Comparison of ENCODE assay signal across 8 cellular contexts in the genomic region with DNA sequence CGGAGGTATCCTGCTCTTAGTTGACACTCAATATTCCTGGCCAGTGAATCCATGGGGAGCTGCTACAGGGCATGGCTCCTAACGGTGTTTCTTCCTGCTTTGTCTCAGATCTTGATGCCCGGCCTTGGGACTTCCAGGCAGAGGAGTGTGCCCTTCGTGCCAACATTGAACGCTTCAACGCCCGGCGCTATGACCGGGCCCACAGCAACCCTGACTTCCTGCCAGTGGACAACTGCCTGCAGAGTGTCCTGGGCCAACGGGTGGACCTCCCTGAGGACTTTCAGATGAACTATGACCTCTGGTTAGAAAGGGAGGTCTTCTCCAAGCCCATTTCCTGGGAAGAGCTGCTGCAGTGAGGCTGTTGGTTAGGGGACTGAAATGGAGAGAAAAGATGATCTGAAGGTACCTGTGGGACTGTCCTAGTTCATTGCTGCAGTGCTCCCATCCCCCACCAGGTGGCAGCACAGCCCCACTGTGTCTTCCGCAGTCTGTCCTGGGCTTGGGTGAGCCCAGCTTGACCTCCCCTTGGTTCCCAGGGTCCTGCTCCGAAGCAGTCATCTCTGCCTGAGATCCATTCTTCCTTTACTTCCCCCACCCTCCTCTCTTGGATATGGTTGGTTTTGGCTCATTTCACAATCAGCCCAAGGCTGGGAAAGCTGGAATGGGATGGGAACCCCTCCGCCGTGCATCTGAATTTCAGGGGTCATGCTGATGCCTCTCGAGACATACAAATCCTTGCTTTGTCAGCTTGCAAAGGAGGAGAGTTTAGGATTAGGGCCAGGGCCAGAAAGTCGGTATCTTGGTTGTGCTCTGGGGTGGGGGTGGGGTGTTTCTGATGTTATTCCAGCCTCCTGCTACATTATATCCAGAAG. TPM values are rescaled to one million over a fixed set of nuclear protein-coding genes. Genes with fewer than 3 reads are reported as not detected.
DNase-seq lines count a peak whose midpoint lies in the region; ATAC-seq and TF ChIP-seq lines count a peak whose summit lies in the region.

No MANE protein-coding gene starts in this region.

- intact Hi-C loops in heart left ventricle (cut with DNase I): loop anchor here (1.0 to 10.0 kb wide), 7 partner anchors 49 to 261 kb away; no protein-coding TSS in a partner anchor
- intact Hi-C loops in sigmoid colon (cut with DNase I): loop anchor here (1.0 kb wide), 1 partner anchor 52 kb away; no protein-coding TSS in a partner anchor

- CTCF ChIA-PET in CD8-positive, alpha-beta memory T cell (lab: Charles Lee): interaction anchor here (0.9 to 3.2 kb wide), 13 partner anchors 9 to 52 kb away, joined by 3 to 17 read pairs (median 4); a partner anchor contains a TSS
- CTCF ChIA-PET in activated naive CD4-positive, alpha-beta T cell treated with anti-CD3 and anti-CD28 coated beads, Interleukin-2, amount 10 ng/mL, durations not matched to agents 7 days and 5 days (lab: Charles Lee): interaction anchor here (0.7 to 5.7 kb wide), 20 partner anchors 9 to 442 kb away, joined by 3 to 57 read pairs (median 6); a partner anchor contains a TSS

- no peak overlapping the region for H3K4me3 ChIP-seq in CD8-positive, alpha-beta memory T cell (ENCODE audit: low read length)
- H3K4me3 ChIP-seq in HFF-Myc (replicated peaks; ENCODE audit: low read depth, low read length) (no peak overlapping the region), heart left ventricle (no peak overlapping the region), sigmoid colon (no peak overlapping the region)

- TF ChIP-seq POLR2A in heart left ventricle (IDR thresholded peaks at IDR 0.05) (no peak), sigmoid colon (IDR thresholded peaks at IDR 0.05) (no peak)

- no peak for TF ChIP-seq EP300 in sigmoid colon (IDR thresholded peaks at IDR 0.05)

- peaks cover 0 to 2% of the 10 kb centered on the region in 2 donors for H3K27me3 Mint-ChIP-seq in CD8-positive, alpha-beta memory T cell
- H3K27me3 Mint-ChIP-seq in activated naive CD4-positive, alpha-beta T cell treated with anti-CD3 and anti-CD28 coated beads, Interleukin-2, amount 10 ng/mL, durations not matched to agents 7 days and 5 days: no peaks in the 10 kb centered on the region

- H3K4me3 Mint-ChIP-seq in CD8-positive, alpha-beta memory T cell: no peak overlapping the region
- H3K4me3 Mint-ChIP-seq in activated naive CD4-positive, alpha-beta T cell treated with anti-CD3 and anti-CD28 coated beads, Interleukin-2, amount 10 ng/mL, durations not matched to agents 7 days and 5 days: no peak overlapping the region

- POLR2A ChIA-PET in CD8-positive, alpha-beta memory T cell (lab: Charles Lee): no interaction called here

- H3K9me3 Mint-ChIP-seq in CD8-positive, alpha-beta memory T cell: no peaks in the 10 kb centered on the region
- no peaks in the 10 kb centered on the region for H3K9me3 Mint-ChIP-seq in activated naive CD4-positive, alpha-beta T cell treated with anti-CD3 and anti-CD28 coated beads, Interleukin-2, amount 10 ng/mL, durations not matched to agents 7 days and 5 days

- peaks cover 0 to 5% (median 1%) of the 10 kb centered on the region in 3 donors for H3K4me1 Mint-ChIP-seq in CD8-positive, alpha-beta memory T cell
- no peaks in the 10 kb centered on the region for H3K4me1 Mint-ChIP-seq in activated naive CD4-positive, alpha-beta T cell treated with anti-CD3 and anti-CD28 coated beads, Interleukin-2, amount 10 ng/mL, durations not matched to agents 7 days and 5 days

- peaks cover 65% of the 10 kb centered on the region for H3K36me3 ChIP-seq in CD8-positive, alpha-beta memory T cell (ENCODE audit: insufficient read depth, low read length)
- peaks cover 5 to 100% (median 99%) of the 10 kb centered on the region in 9 donors for H3K36me3 ChIP-seq in heart left ventricle
- H3K36me3 ChIP-seq in sigmoid colon: peaks cover 20 to 100% (median 49%) of the 10 kb centered on the region in 4 donors

- no peaks in the 10 kb centered on the region for H3K27me3 ChIP-seq in CD8-positive, alpha-beta memory T cell (ENCODE audit: insufficient read depth, low read length, poor library complexity, severe bottlenecking)
- H3K27me3 ChIP-seq in heart left ventricle (no peaks in the 10 kb centered on the region), sigmoid colon (no peaks in the 10 kb centered on the region)

- DNase-seq in CD8-positive, alpha-beta memory T cell: peak; percentile 39 to 70 (median 57)
- DNase-seq in HFF-Myc (ENCODE audit: extremely low read depth, low read depth) (no peak), heart left ventricle (peak; percentile 60 to 78 (median 65)), sigmoid colon (peak; percentile 80)
- peak; percentile 79 for DNase-seq in activated naive CD4-positive, alpha-beta T cell treated with anti-CD3 and anti-CD28 coated beads, Interleukin-2, amount 10 ng/mL, durations not matched to agents 7 days and 5 days

- no peaks in the 10 kb centered on the region for H3K4me1 ChIP-seq in CD8-positive, alpha-beta memory T cell (ENCODE audit: insufficient read depth, low read length)
- H3K4me1 ChIP-seq in heart left ventricle (peaks cover 0 to 30% (median 19%) of the 10 kb centered on the region in 12 donors), sigmoid colon (peaks cover 0 to 42% (median 34%) of the 10 kb centered on the region in 4 donors)

- TF ChIP-seq CTCF in HFF-Myc (IDR thresholded peaks at IDR 0.05; ENCODE audit: low read depth, low read length, missing control alignments): peak; percentile 98
- peak; percentile 93 to 98 (median 96) for TF ChIP-seq CTCF in heart left ventricle (IDR thresholded peaks at IDR 0.05)
- peak; percentile 68 to 98 (median 86) for TF ChIP-seq CTCF in sigmoid colon (IDR thresholded peaks at IDR 0.05)

- peaks cover 13 to 98% (median 21%) of the 10 kb centered on the region in 3 donors for H3K36me3 Mint-ChIP-seq in CD8-positive, alpha-beta memory T cell
- peaks cover 34% of the 10 kb centered on the region for H3K36me3 Mint-ChIP-seq in activated naive CD4-positive, alpha-beta T cell treated with anti-CD3 and anti-CD28 coated beads, Interleukin-2, amount 10 ng/mL, durations not matched to agents 7 days and 5 days

- peak overlapping the region in 4 of 8 donors; percentile 24 to 72 (median 41) for H3K27ac Mint-ChIP-seq in CD8-positive, alpha-beta memory T cell
- no peak overlapping the region for H3K27ac Mint-ChIP-seq in activated naive CD4-positive, alpha-beta T cell treated with anti-CD3 and anti-CD28 coated beads, Interleukin-2, amount 10 ng/mL, durations not matched to agents 7 days and 5 days

- ATAC-seq in SK-N-SH treated with all-trans-retinoic acid at 6 μM for 48 hours (peak; percentile 42), heart left ventricle (peak; percentile 49 to 75 (median 72)), HG02588 (IDR thresholded peaks at IDR 0.05; ENCODE audit: unreplicated experiment) (no peak), GM18520 (IDR thresholded peaks at IDR 0.05; ENCODE audit: unreplicated experiment) (no peak)

- 56 to 71% (median 62%) methylated on average over 16 of the region's 16 CpGs for WGBS in heart left ventricle, 4 donors
- 64 to 80% methylated on average over 16 of the region's 16 CpGs for WGBS in sigmoid colon, 2 donors

- H3K27ac ChIP-seq in CD8-positive, alpha-beta memory T cell (ENCODE audit: low read depth, low read length): no peak overlapping the region
- H3K27ac ChIP-seq in heart left ventricle (no peak overlapping the region), sigmoid colon (no peak overlapping the region)

- no peaks in the 10 kb centered on the region for H3K9me3 ChIP-seq in CD8-positive, alpha-beta memory T cell (ENCODE audit: low read length)
- H3K9me3 ChIP-seq in heart left ventricle (no peaks in the 10 kb centered on the region), sigmoid colon (no peaks in the 10 kb centered on the region)

TF ChIP-seq in SK-N-SH treated with all-trans-retinoic acid at 6 μM for 48 hours, 23 proteins besides CTCF, POLR2A, EP300 and RAD21 (continues in another document):
- TF ChIP-seq, protein P1, sequence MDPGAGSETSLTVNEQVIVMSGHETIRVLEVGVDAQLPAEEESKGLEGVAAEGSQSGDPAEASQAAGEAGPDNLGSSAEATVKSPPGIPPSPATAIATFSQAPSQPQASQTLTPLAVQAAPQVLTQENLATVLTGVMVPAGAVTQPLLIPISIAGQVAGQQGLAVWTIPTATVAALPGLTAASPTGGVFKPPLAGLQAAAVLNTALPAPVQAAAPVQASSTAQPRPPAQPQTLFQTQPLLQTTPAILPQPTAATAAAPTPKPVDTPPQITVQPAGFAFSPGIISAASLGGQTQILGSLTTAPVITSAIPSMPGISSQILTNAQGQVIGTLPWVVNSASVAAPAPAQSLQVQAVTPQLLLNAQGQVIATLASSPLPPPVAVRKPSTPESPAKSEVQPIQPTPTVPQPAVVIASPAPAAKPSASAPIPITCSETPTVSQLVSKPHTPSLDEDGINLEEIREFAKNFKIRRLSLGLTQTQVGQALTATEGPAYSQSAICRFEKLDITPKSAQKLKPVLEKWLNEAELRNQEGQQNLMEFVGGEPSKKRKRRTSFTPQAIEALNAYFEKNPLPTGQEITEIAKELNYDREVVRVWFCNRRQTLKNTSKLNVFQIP (CRISPR knock-in tag; IDR thresholded peaks at IDR 0.05; ENCODE audit: borderline replicate concordance, low read depth): no peak
- TF ChIP-seq SNAI2 (CRISPR knock-in tag; IDR thresholded peaks at IDR 0.05): 0 out of 2 replicates have a peak, but pooled peaks have one; percentile 11

RNA-seq across cellular contexts. Expression of a gene that starts 16.7 kb away (rescaled TPM):
- total RNA-seq in CD8-positive, alpha-beta memory T cell: not detected
- not detected for polyA plus RNA-seq in CD8-positive, alpha-beta memory T cell
- total RNA-seq in heart left ventricle (not detected), sigmoid colon (not detected)
- polyA plus RNA-seq in heart left ventricle (not detected), sigmoid colon (under 1 TPM in 1 of 3 donors, not detected in 2; 0.13 TPM)

RNA-seq across cellular contexts. Expression of a gene that starts 19.4 kb away (rescaled TPM):
- total RNA-seq in CD8-positive, alpha-beta memory T cell: 10 to 100 TPM; 35.1 to 37.3 TPM
- polyA plus RNA-seq in CD8-positive, alpha-beta memory T cell: 27.7 TPM
- total RNA-seq in heart left ventricle (10 to 100 TPM; 14.7 to 22.8 (median 19.2) TPM), sigmoid colon (10 to 100 TPM; 32.8 to 47.8 (median 36.1) TPM)
- polyA plus RNA-seq in heart left ventricle (10 to 100 TPM in 1 of 2 donors, 1 to 10 TPM in 1; 7.8 to 14.9 TPM), sigmoid colon (10 to 100 TPM in 1 of 3 donors, 1 to 10 TPM in 2; 7.9 to 24.8 (median 9.6) TPM)

RNA-seq across cellular contexts. Expression of a gene that starts 58.5 kb away (rescaled TPM):
- total RNA-seq in CD8-positive, alpha-beta memory T cell: not detected
- polyA plus RNA-seq in CD8-positive, alpha-beta memory T cell: not detected
- total RNA-seq in heart left ventricle (not detected), sigmoid colon (under 1 TPM in 1 of 4 donors, not detected in 3; 0.33 TPM)
- polyA plus RNA-seq in heart left ventricle (under 1 TPM in 1 of 2 donors, not detected in 1; 0.11 TPM), sigmoid colon (under 1 TPM in 1 of 3 donors, not detected in 2; 0.06 TPM)

Comparison
In these comparisons a context has a peak if more than half of its experiments do, and no peak if none do; other contexts are left out.
1. ATAC-seq: peak in SK-N-SH treated with all-trans-retinoic acid at 6 μM for 48 hours (single experiment) and heart left ventricle (4 of 4); none in HG02588 (single experiment) and GM18520 (single experiment).
2. Peak in every context shown above with its lines, with median percentiles within 50 percentile points of each other: CTCF ChIP-seq.